21 cellular contexts compared by ENCODE assay signal in the genomic region with DNA sequence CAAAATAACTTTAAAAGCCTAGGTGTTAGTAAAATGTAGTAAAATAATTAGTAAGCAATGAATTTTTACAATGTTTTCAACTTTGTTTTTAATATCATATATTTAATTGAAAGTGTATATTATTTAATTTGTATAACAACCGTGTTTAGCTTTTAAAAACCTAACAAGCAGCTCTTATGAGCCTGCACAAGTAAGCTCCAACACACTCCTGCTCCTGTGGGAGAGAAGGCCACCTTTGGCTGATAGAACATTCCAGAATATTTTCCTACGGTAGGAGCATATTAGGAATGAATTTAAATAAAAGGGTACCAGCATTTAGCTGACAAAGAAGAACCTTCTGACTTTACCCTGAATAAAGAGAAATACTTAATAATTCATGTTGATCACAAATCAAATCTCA. TPM values are rescaled to one million over a fixed set of nuclear protein-coding genes. Genes with fewer than 3 reads are reported as not detected.
DNase-seq lines count a peak whose midpoint lies in the region; ATAC-seq, FAIRE-seq and TF ChIP-seq lines count a peak whose summit lies in the region.
"Had no signal": no experiment of that assay in that cellular context is flagged by ENCODE, and none has a peak within 500 bp of the region (broad histone marks: within the 10 kb centered on the region; RNA-seq: fewer than 3 reads in every experiment).

No MANE protein-coding gene starts in this region.

- H3K9me3 Mint-ChIP-seq in GM23338: no peaks in the 10 kb centered on the region
- H3K9me3 Mint-ChIP-seq: CD4-positive, alpha-beta memory T cell; H9 had no signal

- no peak overlapping the region for H3K4me3 ChIP-seq in SK-N-SH (ENCODE audit: low read depth in 2 of 2, low read length in 1 of 2)
- peak overlapping the region; percentile 75 for H3K4me3 ChIP-seq in endocrine pancreas (ENCODE audit: control insufficient read depth, insufficient read depth, low read length)
- no peak overlapping the region for H3K4me3 ChIP-seq in right lobe of liver
- no peak overlapping the region for H3K4me3 ChIP-seq in GM23338
- H3K4me3 ChIP-seq: A549, GM12878, GM23248 had no signal

- no peaks in the 10 kb centered on the region for H3K4me1 ChIP-seq in SK-N-SH (ENCODE audit: control insufficient read depth in 1 of 2, insufficient read depth in 2 of 2, low read depth in 1 of 2, low read length in 1 of 2)
- H3K4me1 ChIP-seq in endocrine pancreas (ENCODE audit: control insufficient read depth, insufficient read depth, low read length): peaks cover 4% of the 10 kb centered on the region
- no peaks in the 10 kb centered on the region for H3K4me1 ChIP-seq in right lobe of liver
- H3K4me1 ChIP-seq in GM23338 (ENCODE audit: insufficient read depth): no peaks in the 10 kb centered on the region

- no peak for TF ChIP-seq EP300 in SK-N-SH (IDR thresholded peaks at IDR 0.05; ENCODE audit: borderline replicate concordance in 1 of 2, low read depth in 1 of 2, low read length in 1 of 2)

- intact Hi-C loops in right lobe of liver (cut with DNase I): no loop called here

- no peaks in the 10 kb centered on the region for H3K36me3 ChIP-seq in SK-N-SH (replicated peaks in 1 of 2; ENCODE audit: control insufficient read depth in 1 of 2, insufficient read depth in 2 of 2, low read length in 1 of 2)
- no peaks in the 10 kb centered on the region for H3K36me3 ChIP-seq in endocrine pancreas (ENCODE audit: control insufficient read depth, insufficient read depth, low read length)
- no peaks in the 10 kb centered on the region for H3K36me3 ChIP-seq in right lobe of liver
- no peaks in the 10 kb centered on the region for H3K36me3 ChIP-seq in GM23338 (ENCODE audit: insufficient read depth)

- H3K9me3 ChIP-seq in SK-N-SH: no peaks in the 10 kb centered on the region
- H3K9me3 ChIP-seq in endocrine pancreas (ENCODE audit: control insufficient read depth, low read length): no peaks in the 10 kb centered on the region
- no peaks in the 10 kb centered on the region for H3K9me3 ChIP-seq in right lobe of liver
- H3K9me3 ChIP-seq: A549 had no signal

- H3F3A ChIP-seq in SK-N-SH (replicated peaks; ENCODE audit: insufficient read depth) (no peaks in the 10 kb centered on the region), GM23338 (replicated peaks; ENCODE audit: low read depth) (no peaks in the 10 kb centered on the region)

- no peak overlapping the region for H3K27ac Mint-ChIP-seq in GM23338
- H3K27ac Mint-ChIP-seq: CD4-positive, alpha-beta memory T cell; H9 had no signal

- ATAC-seq in SK-N-SH treated with all-trans-retinoic acid at 6 μM for 48 hours (no peak), right lobe of liver (peak; percentile 44 to 60 (median 48)), GM23338 (no peak)
- ATAC-seq: A549, HCT116 had no signal

- H3K27ac ChIP-seq in SK-N-SH (ENCODE audit: low read depth in 2 of 2, low read length in 1 of 2): no peak overlapping the region
- H3K27ac ChIP-seq in right lobe of liver: peak overlapping the region in 1 of 3 donors; percentile 42
- H3K27ac ChIP-seq in GM23338 (ENCODE audit: low read depth): no peak overlapping the region
- H3K27ac ChIP-seq: A549, GM23248 had no signal

- no peak overlapping the region for H3K4me3 Mint-ChIP-seq in GM23338
- H3K4me3 Mint-ChIP-seq: CD4-positive, alpha-beta memory T cell; H9 had no signal

- peak; percentile 60 for FAIRE-seq in G401.6 (lab: Jason Lieb, UNC)
- FAIRE-seq: A549, GM12878 had no signal

- CTCF ChIA-PET in SK-N-SH (lab: Yijun Ruan, JAX): no interaction called here

- no peak for DNase-seq in SK-N-SH
- no peak for DNase-seq in right lobe of liver
- no peak for DNase-seq in NCI-H1048 (lab: John Stamatoyannopoulos, UW)
- no peak for DNase-seq in nucleus accumbens (lab: John Stamatoyannopoulos, UW)
- DNase-seq in GM23338 (ENCODE audit: low spot score): no peak
- DNase-seq: 8988T; C1 segment of cervical spinal cord; CD4-positive, alpha-beta memory T cell; COR-L47; DMS153; DND-41; GDM1; GM23248; H9 had no signal

- no peaks in the 10 kb centered on the region for H3K36me3 Mint-ChIP-seq in GM23338 (ENCODE audit: low read depth)
- H3K36me3 Mint-ChIP-seq: CD4-positive, alpha-beta memory T cell had no signal

- no peak overlapping the region for H3K9ac ChIP-seq in SK-N-SH
- H3K9ac ChIP-seq in endocrine pancreas (ENCODE audit: control insufficient read depth, insufficient read depth, low read length): no peak overlapping the region
- H3K9ac ChIP-seq: GM23248 had no signal

- H3K4me2 ChIP-seq in SK-N-SH (no peak overlapping the region), GM23338 (no peak overlapping the region)
- H3K4me2 ChIP-seq: A549 had no signal

- H2AFZ ChIP-seq in SK-N-SH (ENCODE audit: low read depth) (0 out of 2 replicates have a peak overlapping the region, but pooled peaks have one; percentile 13), GM23338 (no peak overlapping the region)
- H2AFZ ChIP-seq: GM23248 had no signal

- POLR2A ChIA-PET in SK-N-SH (lab: Yijun Ruan, JAX): no interaction called here

- H3K27me3 ChIP-seq in SK-N-SH (ENCODE audit: insufficient read depth) (no peaks in the 10 kb centered on the region), endocrine pancreas (ENCODE audit: control insufficient read depth, insufficient read depth, low read length) (no peaks in the 10 kb centered on the region), right lobe of liver (no peaks in the 10 kb centered on the region), GM23338 (ENCODE audit: insufficient read depth) (no peaks in the 10 kb centered on the region)

- no peaks in the 10 kb centered on the region for H3K27me3 Mint-ChIP-seq in GM23338 (ENCODE audit: insufficient read depth, low read depth, poor library complexity)

- TF ChIP-seq POLR2A in right lobe of liver (IDR thresholded peaks at IDR 0.05): no peak

- WGBS in SK-N-SH (ENCODE audit: low lambda C conversion rate): 93% methylated on average over 2 of the region's 2 CpGs
- WGBS in right lobe of liver (ENCODE audit: insufficient coverage, low coverage, low lambda C conversion rate, missing lambda C conversion rate): 49% methylated on average over 2 of the region's 2 CpGs

- TF ChIP-seq RAD21 in SK-N-SH (IDR thresholded peaks at IDR 0.05; ENCODE audit: low read length): no peak

- H3K9me2 ChIP-seq in SK-N-SH (no peaks in the 10 kb centered on the region), GM23338 (ENCODE audit: insufficient read depth) (no peaks in the 10 kb centered on the region; the same call in 1 of the 2 replicates)

- H4K20me1 ChIP-seq in SK-N-SH (ENCODE audit: insufficient read depth): no peaks in the 10 kb centered on the region
- H4K20me1 ChIP-seq in GM23338 (replicated peaks; ENCODE audit: insufficient read depth): no peaks in the 10 kb centered on the region

- TF ChIP-seq CTCF in SK-N-SH (IDR thresholded peaks at IDR 0.05) (no peak), right lobe of liver (IDR thresholded peaks at IDR 0.05) (no peak), GM23338 (conservative IDR thresholded peaks at IDR 0.05; ENCODE audit: low read depth in 2 of 2) (no peak)

- H3K4me1 Mint-ChIP-seq in GM23338: no peaks in the 10 kb centered on the region
- H3K4me1 Mint-ChIP-seq: H9 had no signal

- H3K79me2 ChIP-seq in SK-N-SH (ENCODE audit: insufficient read depth) (no peaks in the 10 kb centered on the region), GM23338 (replicated peaks; ENCODE audit: insufficient read depth) (no peaks in the 10 kb centered on the region)

TF ChIP-seq in SK-N-SH, 30 proteins besides CTCF, POLR2A, EP300 and RAD21:
- TF ChIP-seq SIN3A (IDR thresholded peaks at IDR 0.05; ENCODE audit: borderline replicate concordance, low read depth, low read length): no peak
- TF ChIP-seq JUND (IDR thresholded peaks at IDR 0.05): no peak

TF ChIP-seq in SK-N-SH treated with all-trans-retinoic acid at 6 μM for 48 hours, 23 proteins besides CTCF, POLR2A, EP300 and RAD21 (continues in another document):
- TF ChIP-seq BACH2 (CRISPR knock-in tag; IDR thresholded peaks at IDR 0.05; ENCODE audit: borderline replicate concordance): no peak
- no peak for TF ChIP-seq PPARA (CRISPR knock-in tag; IDR thresholded peaks at IDR 0.05; ENCODE audit: borderline replicate concordance)
- TF ChIP-seq ZNF70 (CRISPR knock-in tag; IDR thresholded peaks at IDR 0.05): no peak
- TF ChIP-seq SNAI2 (CRISPR knock-in tag; IDR thresholded peaks at IDR 0.05): no peak
- no peak for TF ChIP-seq ZC3H10 (CRISPR knock-in tag; IDR thresholded peaks at IDR 0.05)
- TF ChIP-seq TOX (CRISPR knock-in tag; IDR thresholded peaks at IDR 0.05; ENCODE audit: borderline replicate concordance): no peak
- no peak for TF ChIP-seq ESRRG (CRISPR knock-in tag; IDR thresholded peaks at IDR 0.05)

TF ChIP-seq in GM23338, 12 proteins besides CTCF, POLR2A, EP300 and RAD21 (continues in another document):
- TF ChIP-seq, protein P1, sequence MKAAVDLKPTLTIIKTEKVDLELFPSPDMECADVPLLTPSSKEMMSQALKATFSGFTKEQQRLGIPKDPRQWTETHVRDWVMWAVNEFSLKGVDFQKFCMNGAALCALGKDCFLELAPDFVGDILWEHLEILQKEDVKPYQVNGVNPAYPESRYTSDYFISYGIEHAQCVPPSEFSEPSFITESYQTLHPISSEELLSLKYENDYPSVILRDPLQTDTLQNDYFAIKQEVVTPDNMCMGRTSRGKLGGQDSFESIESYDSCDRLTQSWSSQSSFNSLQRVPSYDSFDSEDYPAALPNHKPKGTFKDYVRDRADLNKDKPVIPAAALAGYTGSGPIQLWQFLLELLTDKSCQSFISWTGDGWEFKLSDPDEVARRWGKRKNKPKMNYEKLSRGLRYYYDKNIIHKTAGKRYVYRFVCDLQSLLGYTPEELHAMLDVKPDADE (IDR thresholded peaks at IDR 0.05): no peak
- TF ChIP-seq NANOG (IDR thresholded peaks at IDR 0.05; ENCODE audit: borderline replicate concordance): no peak
- no peak for TF ChIP-seq EZH2 (IDR thresholded peaks at IDR 0.05; ENCODE audit: low read depth, unreplicated experiment)
- TF ChIP-seq STAT1 (IDR thresholded peaks at IDR 0.05; ENCODE audit: unreplicated experiment): no peak
- no peak for TF ChIP-seq EZH2phosphoT487 (IDR thresholded peaks at IDR 0.05; ENCODE audit: unreplicated experiment)

RNA-seq across cellular contexts. Expression of a gene that starts 40.3 kb away (rescaled TPM):
- 209 and 257 TPM in 2 replicates for polyA plus RNA-seq in SK-N-SH (2012; rRNA removed)
- polyA plus RNA-seq in SK-N-SH (2012; cell fraction: cytosol; rRNA removed): 194 and 219 TPM in 2 replicates
- 231 and 358 TPM in 2 replicates for polyA plus RNA-seq in SK-N-SH (2012; cell fraction: nucleus; rRNA removed)
- 10 to 100 TPM in 5 of 6 experiments, 1 to 10 TPM in 1; 7.9 to 63.0 (median 47.5) TPM for total RNA-seq in right lobe of liver
- 0.10 TPM in 1 of 2 replicates, not detected in the other for total RNA-seq in GM23338 (2014; rRNA removed; shearing (Covaris generic))
- 0.49 and 0.74 TPM in 2 replicates for polyA plus RNA-seq in GM23338 (2016; fragmentation: Nextera tagmentation; extraction: Ambion mirVana)
- total RNA-seq: CD4-positive, alpha-beta memory T cell had no signal
- polyA plus RNA-seq: CD4-positive, alpha-beta memory T cell had no signal

RNA-seq across cellular contexts. Expression of a gene that starts 56.8 kb away (rescaled TPM):
- polyA plus RNA-seq in SK-N-SH (2012; rRNA removed) (0.08 and 0.10 TPM in 2 replicates), GM23338 (2016; fragmentation: Nextera tagmentation; extraction: Ambion mirVana) (not detected in 2 replicates)
- 0.18 and 0.81 TPM in 2 replicates for polyA plus RNA-seq in SK-N-SH (2012; cell fraction: cytosol; rRNA removed)
- polyA plus RNA-seq in SK-N-SH (2012; cell fraction: nucleus; rRNA removed): not detected in 2 replicates
- 100 to 1,000 TPM; 210 to 473 (median 316) TPM for total RNA-seq in right lobe of liver
- not detected in 2 replicates for total RNA-seq in GM23338 (2014; rRNA removed; shearing (Covaris generic))
- total RNA-seq: CD4-positive, alpha-beta memory T cell; H4; H9 had no signal
- polyA plus RNA-seq: CD4-positive, alpha-beta memory T cell had no signal

Comparison
In these comparisons a context has a peak if more than half of its experiments do, and no peak if none do; other contexts are left out.
1. ATAC-seq: peak in right lobe of liver (4 of 4); none in SK-N-SH treated with all-trans-retinoic acid at 6 μM for 48 hours (single experiment) and GM23338 (single experiment).
2. RNA of a gene that starts 56.8 kb away (total RNA-seq): 210 to 473 TPM in right lobe of liver; not detected in GM23338; every median in the first group is over 100 times any median in the second.